Comparison of ENCODE assay signal across 27 cellular contexts in genomic region chr10:123356101-123356500, GRCh38.
"Had no signal": no experiment of that assay in that cellular context is flagged by ENCODE, and none has a peak within 500 bp of the region (broad histone marks: within the 10 kb centered on the region; RNA-seq: fewer than 3 reads in every experiment).

No MANE protein-coding gene starts in this region.

- H3K27ac ChIP-seq: dorsolateral prefrontal cortex, gastrocnemius medialis, heart right ventricle, parathyroid adenoma, suprapubic skin, transverse colon, upper lobe of right lung, uterus had no signal

- H3K36me3 ChIP-seq: gastrocnemius medialis, heart right ventricle, suprapubic skin, transverse colon, upper lobe of right lung, uterus had no signal

- H3K27me3 ChIP-seq: gastrocnemius medialis, uterus had no signal

- H3K4me2 ChIP-seq: smooth muscle cell had no signal

- H3K4me3 ChIP-seq: dorsolateral prefrontal cortex, gastrocnemius medialis, heart right ventricle, lung, mucosa of descending colon, smooth muscle cell, suprapubic skin, transverse colon, upper lobe of right lung, uterus had no signal

- H3K9ac ChIP-seq: parathyroid adenoma had no signal

- H3K9me3 ChIP-seq: gastrocnemius medialis, heart right ventricle, mucosa of descending colon, suprapubic skin, transverse colon, upper lobe of right lung, uterus had no signal

- H2AFZ ChIP-seq: parathyroid adenoma had no signal

- ATAC-seq: gastrocnemius medialis; heart right ventricle; left colon; mucosa of descending colon; natural killer cell treated with Interleukin-12 subunit alpha and Interleukin-12 subunit beta and Interleukin-15 and Interleukin-18, amount 100 ng/mL, for 72 hours; sciatic nerve; stimulated activated naive CD8-positive, alpha-beta T cell treated with anti-CD3 and anti-CD28 coated beads, Interleukin-15, amount 100 ng/mL, for 72 hours; upper lobe of right lung had no signal

- H3K4me1 ChIP-seq: gastrocnemius medialis, heart right ventricle, parathyroid adenoma, transverse colon, upper lobe of right lung, uterus had no signal

- DNase-seq: dorsolateral prefrontal cortex; effector CD4-positive, alpha-beta T cell; foreskin fibroblast; gastrocnemius medialis; heart right ventricle; hippocampal formation; immature natural killer cell; islet precursor cell; kidney glomerular epithelial cell; left colon; mucosa of descending colon; naive B cell; stimulated activated CD4-positive, alpha-beta T cell treated with anti-CD3 and anti-CD28 coated beads, Interleukin-12 subunit alpha, Interleukin-12 subunit beta, amount 100 ng/mL, for 4 hours; stimulated activated CD4-positive, alpha-beta T cell treated with anti-CD3 and anti-CD28 coated beads, Interleukin-1b, Interleukin-23, amount 100 ng/mL, for 48 hours; stimulated activated CD4-positive, alpha-beta T cell treated with anti-CD3 and anti-CD28 coated beads, Interleukin-4, amount 100 ng/mL, for 1 hour; stimulated activated CD8-positive, alpha-beta memory T cell treated with anti-CD3 and anti-CD28 coated beads, Interleukin-4, amount 100 ng/mL, for 48 hours; stimulated activated naive CD4-positive, alpha-beta T cell; stimulated activated naive CD8-positive, alpha-beta T cell treated with anti-CD3 and anti-CD28 coated beads, Interleukin-15, amount 100 ng/mL, for 72 hours; transverse colon; upper lobe of right lung; uterus had no signal
